In genomic region chr7:30322656-30323355, GRCh38 we compare ENCODE assay signal across 8 cellular contexts. TPM values are rescaled to one million over a fixed set of nuclear protein-coding genes. Genes with fewer than 3 reads are reported as not detected.
A peak's percentile ranks its signal among the peaks of the same experiment; 100 is the strongest.
DNase-seq lines count a peak whose midpoint lies in the region; ATAC-seq, FAIRE-seq and TF ChIP-seq lines count a peak whose summit lies in the region.

No MANE protein-coding gene starts in this region.

- no peak overlapping the region for H3K4me3 ChIP-seq in mucosa of descending colon

- no peak for DNase-seq in RCC 7860 (ENCODE audit: low spot score)
- DNase-seq in mucosa of descending colon, result no peak
- no peak for DNase-seq in NCI-H1436 treated with DMSO at 0.1 percent for 48 hours (lab: John Stamatoyannopoulos, UW)
- DNase-seq in NCI-H128 (lab: John Stamatoyannopoulos, UW; ENCODE audit: unreplicated experiment), result no peak
- no peak for DNase-seq in cerebellar cortex (ENCODE audit: low spot score)
- DNase-seq in amniotic stem cell (lab: John Stamatoyannopoulos, UW), result no peak

- FAIRE-seq in RCC 7860 (lab: Jason Lieb, UNC), result peak; percentile 63

- no peak for TF ChIP-seq CTCF in mucosa of descending colon (IDR thresholded peaks at IDR 0.05)

- intact Hi-C loops in mucosa of descending colon (cut with DNase I, micrococcal nuclease), result no loop called here

- H3K36me3 ChIP-seq in mucosa of descending colon (ENCODE audit: low read depth), result no peaks in the 10 kb centered on the region

- no peaks in the 10 kb centered on the region for H3K9me3 ChIP-seq in mucosa of descending colon

- H3K4me1 ChIP-seq in mucosa of descending colon (ENCODE audit: low read depth), result peaks cover 34% of the 10 kb centered on the region

- ATAC-seq in GM18907 (IDR thresholded peaks at IDR 0.05; ENCODE audit: unreplicated experiment), result peak; percentile 71
- ATAC-seq in HG02763 (IDR thresholded peaks at IDR 0.05; ENCODE audit: unreplicated experiment), result peak; percentile 45
- peak; percentile 82 for ATAC-seq in mucosa of descending colon

RNA-seq across cellular contexts. Expression of gene ZNRF2, which starts 38.4 kb away (rescaled TPM):
- 10 to 100 TPM; 34.0 to 53.3 (median 40.5) TPM for total RNA-seq in mucosa of descending colon
